ENCODE assay signal across 1 cellular context in the genomic region with DNA sequence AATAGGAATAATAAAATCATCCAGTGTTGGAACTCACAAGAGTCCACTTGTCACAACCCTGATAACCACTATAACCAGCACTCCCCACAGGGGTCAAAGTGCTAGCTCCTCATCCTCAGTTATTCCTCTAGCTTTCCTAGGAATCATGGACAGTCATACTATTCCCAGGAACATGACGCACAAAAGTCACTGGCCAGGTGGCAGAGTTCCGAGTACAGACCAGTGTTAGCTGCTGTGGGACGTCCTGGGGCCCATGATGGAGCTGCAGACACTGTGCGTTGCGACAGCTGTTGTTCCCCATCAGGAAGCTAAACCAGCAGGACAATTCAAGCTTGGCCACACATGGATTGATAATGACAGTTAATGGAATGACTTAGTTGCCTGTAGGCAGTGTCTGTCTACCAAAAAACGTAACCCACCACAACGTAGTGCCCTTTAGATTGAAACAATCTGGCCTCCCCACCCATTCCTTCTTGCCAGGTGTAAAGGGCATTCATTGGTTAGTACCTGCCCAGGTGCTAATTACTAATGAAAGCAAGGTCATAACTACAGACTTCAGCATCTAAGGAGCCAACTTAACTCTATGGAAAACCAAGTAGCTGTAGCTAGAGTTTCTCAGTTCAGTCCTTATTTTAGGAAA.
TF ChIP-seq lines count a peak whose summit lies in the region.

No MANE protein-coding gene starts in this region.

TF ChIP-seq in GM23338, 12 proteins besides CTCF, POLR2A, EP300 and RAD21 (continued from another document):
- TF ChIP-seq, protein P1, sequence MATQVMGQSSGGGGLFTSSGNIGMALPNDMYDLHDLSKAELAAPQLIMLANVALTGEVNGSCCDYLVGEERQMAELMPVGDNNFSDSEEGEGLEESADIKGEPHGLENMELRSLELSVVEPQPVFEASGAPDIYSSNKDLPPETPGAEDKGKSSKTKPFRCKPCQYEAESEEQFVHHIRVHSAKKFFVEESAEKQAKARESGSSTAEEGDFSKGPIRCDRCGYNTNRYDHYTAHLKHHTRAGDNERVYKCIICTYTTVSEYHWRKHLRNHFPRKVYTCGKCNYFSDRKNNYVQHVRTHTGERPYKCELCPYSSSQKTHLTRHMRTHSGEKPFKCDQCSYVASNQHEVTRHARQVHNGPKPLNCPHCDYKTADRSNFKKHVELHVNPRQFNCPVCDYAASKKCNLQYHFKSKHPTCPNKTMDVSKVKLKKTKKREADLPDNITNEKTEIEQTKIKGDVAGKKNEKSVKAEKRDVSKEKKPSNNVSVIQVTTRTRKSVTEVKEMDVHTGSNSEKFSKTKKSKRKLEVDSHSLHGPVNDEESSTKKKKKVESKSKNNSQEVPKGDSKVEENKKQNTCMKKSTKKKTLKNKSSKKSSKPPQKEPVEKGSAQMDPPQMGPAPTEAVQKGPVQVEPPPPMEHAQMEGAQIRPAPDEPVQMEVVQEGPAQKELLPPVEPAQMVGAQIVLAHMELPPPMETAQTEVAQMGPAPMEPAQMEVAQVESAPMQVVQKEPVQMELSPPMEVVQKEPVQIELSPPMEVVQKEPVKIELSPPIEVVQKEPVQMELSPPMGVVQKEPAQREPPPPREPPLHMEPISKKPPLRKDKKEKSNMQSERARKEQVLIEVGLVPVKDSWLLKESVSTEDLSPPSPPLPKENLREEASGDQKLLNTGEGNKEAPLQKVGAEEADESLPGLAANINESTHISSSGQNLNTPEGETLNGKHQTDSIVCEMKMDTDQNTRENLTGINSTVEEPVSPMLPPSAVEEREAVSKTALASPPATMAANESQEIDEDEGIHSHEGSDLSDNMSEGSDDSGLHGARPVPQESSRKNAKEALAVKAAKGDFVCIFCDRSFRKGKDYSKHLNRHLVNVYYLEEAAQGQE (IDR thresholded peaks at IDR 0.05; ENCODE audit: unreplicated experiment): no peak
- TF ChIP-seq CREB1 (CRISPR knock-in tag; IDR thresholded peaks at IDR 0.05; ENCODE audit: low read depth) (no peak), EZH2phosphoT487 (IDR thresholded peaks at IDR 0.05; ENCODE audit: unreplicated experiment) (no peak), STAT1 (IDR thresholded peaks at IDR 0.05; ENCODE audit: unreplicated experiment) (no peak), JUNB (IDR thresholded peaks at IDR 0.05; ENCODE audit: unreplicated experiment) (no peak), ZNF114 (CRISPR knock-in tag; IDR thresholded peaks at IDR 0.05) (no peak)
- TF ChIP-seq, protein P2, sequence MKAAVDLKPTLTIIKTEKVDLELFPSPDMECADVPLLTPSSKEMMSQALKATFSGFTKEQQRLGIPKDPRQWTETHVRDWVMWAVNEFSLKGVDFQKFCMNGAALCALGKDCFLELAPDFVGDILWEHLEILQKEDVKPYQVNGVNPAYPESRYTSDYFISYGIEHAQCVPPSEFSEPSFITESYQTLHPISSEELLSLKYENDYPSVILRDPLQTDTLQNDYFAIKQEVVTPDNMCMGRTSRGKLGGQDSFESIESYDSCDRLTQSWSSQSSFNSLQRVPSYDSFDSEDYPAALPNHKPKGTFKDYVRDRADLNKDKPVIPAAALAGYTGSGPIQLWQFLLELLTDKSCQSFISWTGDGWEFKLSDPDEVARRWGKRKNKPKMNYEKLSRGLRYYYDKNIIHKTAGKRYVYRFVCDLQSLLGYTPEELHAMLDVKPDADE (IDR thresholded peaks at IDR 0.05): no peak
